In the genomic region with DNA sequence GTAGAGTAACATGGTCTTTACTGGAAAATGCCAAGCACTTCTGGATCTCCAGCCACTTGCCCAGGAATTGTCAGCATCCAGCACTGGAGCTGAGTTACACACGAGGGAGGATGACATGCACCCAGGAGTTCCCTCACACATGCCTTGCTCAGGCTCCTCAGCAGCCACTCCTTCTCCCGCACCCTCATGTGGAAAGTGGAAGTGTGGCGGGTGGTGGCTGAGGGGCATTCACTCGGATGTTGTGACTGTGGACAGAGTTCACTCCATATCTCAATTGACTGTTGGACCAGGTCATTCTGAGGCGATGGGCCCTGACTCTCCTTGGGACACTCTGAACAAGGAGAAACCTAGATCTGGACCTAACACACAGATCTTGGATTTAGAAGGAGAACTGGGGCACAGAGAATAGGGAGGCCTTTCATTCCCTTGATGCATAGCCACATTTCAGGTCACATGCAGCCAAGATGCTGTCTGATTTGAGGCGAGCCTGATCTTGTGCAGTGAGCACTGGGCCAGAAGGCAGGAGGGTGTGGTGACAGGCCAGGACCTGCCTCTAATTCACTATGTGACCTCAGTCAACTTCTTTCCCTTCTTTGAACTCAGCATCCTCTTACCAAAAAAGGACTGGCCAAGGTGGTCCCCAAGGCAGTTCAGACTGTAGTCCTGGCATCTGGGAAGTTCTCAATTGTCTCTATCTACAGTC, we compare ENCODE assay signal across 3 cellular contexts.
TF ChIP-seq lines count a peak whose summit lies in the region.

No MANE protein-coding gene starts in this region.

TF ChIP-seq in liver, 16 proteins besides CTCF, POLR2A, EP300 and RAD21:
- no peak for TF ChIP-seq YY1 (IDR thresholded peaks at IDR 0.05)

TF ChIP-seq in HepG2, 621 proteins besides CTCF, POLR2A, EP300 and RAD21 (continues in another document):
- TF ChIP-seq MBD4 (IDR thresholded peaks at IDR 0.05; ENCODE audit: borderline replicate concordance, low read length) (no peak), MAFG (CRISPR knock-in tag; IDR thresholded peaks at IDR 0.05) (no peak), SOX5 (CRISPR knock-in tag; IDR thresholded peaks at IDR 0.05; ENCODE audit: borderline replicate concordance) (no peak), ZNF790 (CRISPR knock-in tag; IDR thresholded peaks at IDR 0.05; ENCODE audit: borderline replicate concordance) (no peak), ZFP36L1 (CRISPR knock-in tag; IDR thresholded peaks at IDR 0.05) (no peak), ZNF724P (CRISPR knock-in tag; IDR thresholded peaks at IDR 0.05; ENCODE audit: borderline replicate concordance) (no peak), ZNF343 (CRISPR knock-in tag; IDR thresholded peaks at IDR 0.05) (no peak), ATM (IDR thresholded peaks at IDR 0.05; ENCODE audit: borderline replicate concordance) (no peak), NPAS2 (CRISPR knock-in tag; IDR thresholded peaks at IDR 0.05; ENCODE audit: borderline replicate concordance) (no peak)
- TF ChIP-seq, protein P1, sequence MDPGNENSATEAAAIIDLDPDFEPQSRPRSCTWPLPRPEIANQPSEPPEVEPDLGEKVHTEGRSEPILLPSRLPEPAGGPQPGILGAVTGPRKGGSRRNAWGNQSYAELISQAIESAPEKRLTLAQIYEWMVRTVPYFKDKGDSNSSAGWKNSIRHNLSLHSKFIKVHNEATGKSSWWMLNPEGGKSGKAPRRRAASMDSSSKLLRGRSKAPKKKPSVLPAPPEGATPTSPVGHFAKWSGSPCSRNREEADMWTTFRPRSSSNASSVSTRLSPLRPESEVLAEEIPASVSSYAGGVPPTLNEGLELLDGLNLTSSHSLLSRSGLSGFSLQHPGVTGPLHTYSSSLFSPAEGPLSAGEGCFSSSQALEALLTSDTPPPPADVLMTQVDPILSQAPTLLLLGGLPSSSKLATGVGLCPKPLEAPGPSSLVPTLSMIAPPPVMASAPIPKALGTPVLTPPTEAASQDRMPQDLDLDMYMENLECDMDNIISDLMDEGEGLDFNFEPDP (CRISPR knock-in tag; conservative IDR thresholded peaks at IDR 0.05) = no peak
- TF ChIP-seq, protein P2, sequence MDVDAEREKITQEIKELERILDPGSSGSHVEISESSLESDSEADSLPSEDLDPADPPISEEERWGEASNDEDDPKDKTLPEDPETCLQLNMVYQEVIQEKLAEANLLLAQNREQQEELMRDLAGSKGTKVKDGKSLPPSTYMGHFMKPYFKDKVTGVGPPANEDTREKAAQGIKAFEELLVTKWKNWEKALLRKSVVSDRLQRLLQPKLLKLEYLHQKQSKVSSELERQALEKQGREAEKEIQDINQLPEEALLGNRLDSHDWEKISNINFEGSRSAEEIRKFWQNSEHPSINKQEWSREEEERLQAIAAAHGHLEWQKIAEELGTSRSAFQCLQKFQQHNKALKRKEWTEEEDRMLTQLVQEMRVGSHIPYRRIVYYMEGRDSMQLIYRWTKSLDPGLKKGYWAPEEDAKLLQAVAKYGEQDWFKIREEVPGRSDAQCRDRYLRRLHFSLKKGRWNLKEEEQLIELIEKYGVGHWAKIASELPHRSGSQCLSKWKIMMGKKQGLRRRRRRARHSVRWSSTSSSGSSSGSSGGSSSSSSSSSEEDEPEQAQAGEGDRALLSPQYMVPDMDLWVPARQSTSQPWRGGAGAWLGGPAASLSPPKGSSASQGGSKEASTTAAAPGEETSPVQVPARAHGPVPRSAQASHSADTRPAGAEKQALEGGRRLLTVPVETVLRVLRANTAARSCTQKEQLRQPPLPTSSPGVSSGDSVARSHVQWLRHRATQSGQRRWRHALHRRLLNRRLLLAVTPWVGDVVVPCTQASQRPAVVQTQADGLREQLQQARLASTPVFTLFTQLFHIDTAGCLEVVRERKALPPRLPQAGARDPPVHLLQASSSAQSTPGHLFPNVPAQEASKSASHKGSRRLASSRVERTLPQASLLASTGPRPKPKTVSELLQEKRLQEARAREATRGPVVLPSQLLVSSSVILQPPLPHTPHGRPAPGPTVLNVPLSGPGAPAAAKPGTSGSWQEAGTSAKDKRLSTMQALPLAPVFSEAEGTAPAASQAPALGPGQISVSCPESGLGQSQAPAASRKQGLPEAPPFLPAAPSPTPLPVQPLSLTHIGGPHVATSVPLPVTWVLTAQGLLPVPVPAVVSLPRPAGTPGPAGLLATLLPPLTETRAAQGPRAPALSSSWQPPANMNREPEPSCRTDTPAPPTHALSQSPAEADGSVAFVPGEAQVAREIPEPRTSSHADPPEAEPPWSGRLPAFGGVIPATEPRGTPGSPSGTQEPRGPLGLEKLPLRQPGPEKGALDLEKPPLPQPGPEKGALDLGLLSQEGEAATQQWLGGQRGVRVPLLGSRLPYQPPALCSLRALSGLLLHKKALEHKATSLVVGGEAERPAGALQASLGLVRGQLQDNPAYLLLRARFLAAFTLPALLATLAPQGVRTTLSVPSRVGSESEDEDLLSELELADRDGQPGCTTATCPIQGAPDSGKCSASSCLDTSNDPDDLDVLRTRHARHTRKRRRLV (CRISPR knock-in tag; IDR thresholded peaks at IDR 0.05) = no peak
- TF ChIP-seq, protein P3, sequence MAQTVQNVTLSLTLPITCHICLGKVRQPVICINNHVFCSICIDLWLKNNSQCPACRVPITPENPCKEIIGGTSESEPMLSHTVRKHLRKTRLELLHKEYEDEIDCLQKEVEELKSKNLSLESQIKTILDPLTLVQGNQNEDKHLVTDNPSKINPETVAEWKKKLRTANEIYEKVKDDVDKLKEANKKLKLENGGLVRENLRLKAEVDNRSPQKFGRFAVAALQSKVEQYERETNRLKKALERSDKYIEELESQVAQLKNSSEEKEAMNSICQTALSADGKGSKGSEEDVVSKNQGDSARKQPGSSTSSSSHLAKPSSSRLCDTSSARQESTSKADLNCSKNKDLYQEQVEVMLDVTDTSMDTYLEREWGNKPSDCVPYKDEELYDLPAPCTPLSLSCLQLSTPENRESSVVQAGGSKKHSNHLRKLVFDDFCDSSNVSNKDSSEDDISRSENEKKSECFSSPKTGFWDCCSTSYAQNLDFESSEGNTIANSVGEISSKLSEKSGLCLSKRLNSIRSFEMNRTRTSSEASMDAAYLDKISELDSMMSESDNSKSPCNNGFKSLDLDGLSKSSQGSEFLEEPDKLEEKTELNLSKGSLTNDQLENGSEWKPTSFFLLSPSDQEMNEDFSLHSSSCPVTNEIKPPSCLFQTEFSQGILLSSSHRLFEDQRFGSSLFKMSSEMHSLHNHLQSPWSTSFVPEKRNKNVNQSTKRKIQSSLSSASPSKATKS (CRISPR knock-in tag; IDR thresholded peaks at IDR 0.05) = no peak
- TF ChIP-seq, protein P4, sequence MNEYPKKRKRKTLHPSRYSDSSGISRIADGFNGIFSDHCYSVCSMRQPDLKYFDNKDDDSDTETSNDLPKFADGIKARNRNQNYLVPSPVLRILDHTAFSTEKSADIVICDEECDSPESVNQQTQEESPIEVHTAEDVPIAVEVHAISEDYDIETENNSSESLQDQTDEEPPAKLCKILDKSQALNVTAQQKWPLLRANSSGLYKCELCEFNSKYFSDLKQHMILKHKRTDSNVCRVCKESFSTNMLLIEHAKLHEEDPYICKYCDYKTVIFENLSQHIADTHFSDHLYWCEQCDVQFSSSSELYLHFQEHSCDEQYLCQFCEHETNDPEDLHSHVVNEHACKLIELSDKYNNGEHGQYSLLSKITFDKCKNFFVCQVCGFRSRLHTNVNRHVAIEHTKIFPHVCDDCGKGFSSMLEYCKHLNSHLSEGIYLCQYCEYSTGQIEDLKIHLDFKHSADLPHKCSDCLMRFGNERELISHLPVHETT (CRISPR knock-in tag; conservative IDR thresholded peaks at IDR 0.05) = no peak

TF ChIP-seq in SK-N-SH, 30 proteins besides CTCF, POLR2A, EP300 and RAD21:
- TF ChIP-seq TAF1 (IDR thresholded peaks at IDR 0.05; ENCODE audit: borderline replicate concordance, low read depth, low read length) (no peak), SIN3A (IDR thresholded peaks at IDR 0.05; ENCODE audit: borderline replicate concordance, low read depth, low read length) (no peak), TEAD4 (IDR thresholded peaks at IDR 0.05; ENCODE audit: borderline replicate concordance, insufficient read depth) (no peak), FOSL2 (IDR thresholded peaks at IDR 0.05; ENCODE audit: borderline replicate concordance, low read depth) (no peak), TCF12 (IDR thresholded peaks at IDR 0.05) (no peak), FOXJ3 (CRISPR knock-in tag; IDR thresholded peaks at IDR 0.05) (no peak), CHD2 (IDR thresholded peaks at IDR 0.05; ENCODE audit: low read length, partially characterized antibody) (no peak), YY1 (IDR thresholded peaks at IDR 0.05; ENCODE audit: low read depth) (no peak), JUND (IDR thresholded peaks at IDR 0.05) (no peak), ELF1 (IDR thresholded peaks at IDR 0.05) (no peak), GATA2 (CRISPR knock-in tag; IDR thresholded peaks at IDR 0.05) (no peak), RXRA (IDR thresholded peaks at IDR 0.05; ENCODE audit: borderline replicate concordance, low read depth) (no peak), RCOR1 (IDR thresholded peaks at IDR 0.05; ENCODE audit: low read length) (no peak), MEF2A (IDR thresholded peaks at IDR 0.05; ENCODE audit: borderline replicate concordance, low read depth) (no peak), NFIC (IDR thresholded peaks at IDR 0.05; ENCODE audit: borderline replicate concordance) (no peak)
- TF ChIP-seq, protein P5, sequence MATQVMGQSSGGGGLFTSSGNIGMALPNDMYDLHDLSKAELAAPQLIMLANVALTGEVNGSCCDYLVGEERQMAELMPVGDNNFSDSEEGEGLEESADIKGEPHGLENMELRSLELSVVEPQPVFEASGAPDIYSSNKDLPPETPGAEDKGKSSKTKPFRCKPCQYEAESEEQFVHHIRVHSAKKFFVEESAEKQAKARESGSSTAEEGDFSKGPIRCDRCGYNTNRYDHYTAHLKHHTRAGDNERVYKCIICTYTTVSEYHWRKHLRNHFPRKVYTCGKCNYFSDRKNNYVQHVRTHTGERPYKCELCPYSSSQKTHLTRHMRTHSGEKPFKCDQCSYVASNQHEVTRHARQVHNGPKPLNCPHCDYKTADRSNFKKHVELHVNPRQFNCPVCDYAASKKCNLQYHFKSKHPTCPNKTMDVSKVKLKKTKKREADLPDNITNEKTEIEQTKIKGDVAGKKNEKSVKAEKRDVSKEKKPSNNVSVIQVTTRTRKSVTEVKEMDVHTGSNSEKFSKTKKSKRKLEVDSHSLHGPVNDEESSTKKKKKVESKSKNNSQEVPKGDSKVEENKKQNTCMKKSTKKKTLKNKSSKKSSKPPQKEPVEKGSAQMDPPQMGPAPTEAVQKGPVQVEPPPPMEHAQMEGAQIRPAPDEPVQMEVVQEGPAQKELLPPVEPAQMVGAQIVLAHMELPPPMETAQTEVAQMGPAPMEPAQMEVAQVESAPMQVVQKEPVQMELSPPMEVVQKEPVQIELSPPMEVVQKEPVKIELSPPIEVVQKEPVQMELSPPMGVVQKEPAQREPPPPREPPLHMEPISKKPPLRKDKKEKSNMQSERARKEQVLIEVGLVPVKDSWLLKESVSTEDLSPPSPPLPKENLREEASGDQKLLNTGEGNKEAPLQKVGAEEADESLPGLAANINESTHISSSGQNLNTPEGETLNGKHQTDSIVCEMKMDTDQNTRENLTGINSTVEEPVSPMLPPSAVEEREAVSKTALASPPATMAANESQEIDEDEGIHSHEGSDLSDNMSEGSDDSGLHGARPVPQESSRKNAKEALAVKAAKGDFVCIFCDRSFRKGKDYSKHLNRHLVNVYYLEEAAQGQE (IDR thresholded peaks at IDR 0.05; ENCODE audit: low read depth, low read length) = no peak
- TF ChIP-seq, protein P6, sequence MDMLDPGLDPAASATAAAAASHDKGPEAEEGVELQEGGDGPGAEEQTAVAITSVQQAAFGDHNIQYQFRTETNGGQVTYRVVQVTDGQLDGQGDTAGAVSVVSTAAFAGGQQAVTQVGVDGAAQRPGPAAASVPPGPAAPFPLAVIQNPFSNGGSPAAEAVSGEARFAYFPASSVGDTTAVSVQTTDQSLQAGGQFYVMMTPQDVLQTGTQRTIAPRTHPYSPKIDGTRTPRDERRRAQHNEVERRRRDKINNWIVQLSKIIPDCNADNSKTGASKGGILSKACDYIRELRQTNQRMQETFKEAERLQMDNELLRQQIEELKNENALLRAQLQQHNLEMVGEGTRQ (IDR thresholded peaks at IDR 0.05; ENCODE audit: borderline replicate concordance, low read depth, low read length) = no peak
- TF ChIP-seq, protein P7, sequence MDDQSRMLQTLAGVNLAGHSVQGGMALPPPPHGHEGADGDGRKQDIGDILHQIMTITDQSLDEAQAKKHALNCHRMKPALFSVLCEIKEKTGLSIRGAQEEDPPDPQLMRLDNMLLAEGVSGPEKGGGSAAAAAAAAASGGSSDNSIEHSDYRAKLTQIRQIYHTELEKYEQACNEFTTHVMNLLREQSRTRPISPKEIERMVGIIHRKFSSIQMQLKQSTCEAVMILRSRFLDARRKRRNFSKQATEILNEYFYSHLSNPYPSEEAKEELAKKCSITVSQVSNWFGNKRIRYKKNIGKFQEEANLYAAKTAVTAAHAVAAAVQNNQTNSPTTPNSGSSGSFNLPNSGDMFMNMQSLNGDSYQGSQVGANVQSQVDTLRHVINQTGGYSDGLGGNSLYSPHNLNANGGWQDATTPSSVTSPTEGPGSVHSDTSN (IDR thresholded peaks at IDR 0.05) = no peak
- TF ChIP-seq, protein P8, sequence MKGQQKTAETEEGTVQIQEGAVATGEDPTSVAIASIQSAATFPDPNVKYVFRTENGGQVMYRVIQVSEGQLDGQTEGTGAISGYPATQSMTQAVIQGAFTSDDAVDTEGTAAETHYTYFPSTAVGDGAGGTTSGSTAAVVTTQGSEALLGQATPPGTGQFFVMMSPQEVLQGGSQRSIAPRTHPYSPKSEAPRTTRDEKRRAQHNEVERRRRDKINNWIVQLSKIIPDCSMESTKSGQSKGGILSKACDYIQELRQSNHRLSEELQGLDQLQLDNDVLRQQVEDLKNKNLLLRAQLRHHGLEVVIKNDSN (IDR thresholded peaks at IDR 0.05; ENCODE audit: borderline replicate concordance, low read depth) = no peak
